In genomic region chr4:3766207-3766790, GRCh38 we compare ENCODE assay signal across 1 cellular context.
TF ChIP-seq lines count a peak whose summit lies in the region.

Gene ADRA2C, plus strand, starts transcription at chr4:3766385. Its CDS starts 222 bp downstream, at chr4:3766607.

TF ChIP-seq in HCT116, 20 proteins besides CTCF, POLR2A, EP300 and RAD21 (continued from another document):
- TF ChIP-seq EZH2phosphoT487 (IDR thresholded peaks at IDR 0.05; ENCODE audit: borderline replicate concordance) = no peak
- no peak for TF ChIP-seq FOSL1 (IDR thresholded peaks at IDR 0.05; ENCODE audit: low read depth)
